In the genomic region with DNA sequence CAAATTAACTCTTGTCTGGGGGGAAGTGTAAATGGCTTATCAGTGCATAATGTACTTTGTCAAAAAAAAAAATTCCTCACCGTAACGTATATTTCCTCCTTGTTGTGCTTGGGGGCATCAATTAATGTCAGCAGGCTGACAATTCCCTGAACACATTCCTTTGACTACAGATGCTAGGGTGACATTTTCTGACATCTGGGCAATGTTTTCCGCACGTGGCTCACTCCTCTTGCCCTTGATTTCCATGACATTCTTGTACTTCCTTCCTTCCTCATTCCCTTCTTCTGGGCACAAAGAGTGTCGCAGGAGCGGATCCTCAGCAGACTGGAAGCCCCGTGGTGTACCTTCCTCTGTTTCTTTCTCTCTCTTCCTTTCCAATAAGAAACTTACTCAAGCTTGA, we compare ENCODE assay signal across 2 cellular contexts.
A peak's percentile ranks its signal among the peaks of the same experiment; 100 is the strongest.
TF ChIP-seq lines count a peak whose summit lies in the region.

No MANE protein-coding gene starts in this region.

TF ChIP-seq in SK-N-SH, 30 proteins besides CTCF, POLR2A, EP300 and RAD21 (continued from another document):
- TF ChIP-seq, protein P1, sequence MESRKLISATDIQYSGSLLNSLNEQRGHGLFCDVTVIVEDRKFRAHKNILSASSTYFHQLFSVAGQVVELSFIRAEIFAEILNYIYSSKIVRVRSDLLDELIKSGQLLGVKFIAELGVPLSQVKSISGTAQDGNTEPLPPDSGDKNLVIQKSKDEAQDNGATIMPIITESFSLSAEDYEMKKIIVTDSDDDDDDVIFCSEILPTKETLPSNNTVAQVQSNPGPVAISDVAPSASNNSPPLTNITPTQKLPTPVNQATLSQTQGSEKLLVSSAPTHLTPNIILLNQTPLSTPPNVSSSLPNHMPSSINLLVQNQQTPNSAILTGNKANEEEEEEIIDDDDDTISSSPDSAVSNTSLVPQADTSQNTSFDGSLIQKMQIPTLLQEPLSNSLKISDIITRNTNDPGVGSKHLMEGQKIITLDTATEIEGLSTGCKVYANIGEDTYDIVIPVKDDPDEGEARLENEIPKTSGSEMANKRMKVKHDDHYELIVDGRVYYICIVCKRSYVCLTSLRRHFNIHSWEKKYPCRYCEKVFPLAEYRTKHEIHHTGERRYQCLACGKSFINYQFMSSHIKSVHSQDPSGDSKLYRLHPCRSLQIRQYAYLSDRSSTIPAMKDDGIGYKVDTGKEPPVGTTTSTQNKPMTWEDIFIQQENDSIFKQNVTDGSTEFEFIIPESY (IDR thresholded peaks at IDR 0.05; ENCODE audit: borderline replicate concordance, low read depth): no peak
- TF ChIP-seq FOXM1 (IDR thresholded peaks at IDR 0.05; ENCODE audit: low read depth) (no peak), JUND (IDR thresholded peaks at IDR 0.05) (no peak), NFIC (IDR thresholded peaks at IDR 0.05; ENCODE audit: borderline replicate concordance) (no peak), FOXJ3 (CRISPR knock-in tag; IDR thresholded peaks at IDR 0.05) (no peak), GATA2 (CRISPR knock-in tag; IDR thresholded peaks at IDR 0.05) (peak; percentile 16; the same call in 1 of the 2 replicates), MXI1 (IDR thresholded peaks at IDR 0.05; ENCODE audit: low read depth, low read length) (no peak), RXRA (IDR thresholded peaks at IDR 0.05; ENCODE audit: borderline replicate concordance, low read depth) (no peak), MEF2A (IDR thresholded peaks at IDR 0.05; ENCODE audit: borderline replicate concordance, low read depth) (no peak), POLR2AphosphoS5 (IDR thresholded peaks at IDR 0.05; ENCODE audit: low read depth, low read length) (no peak), YY1 (IDR thresholded peaks at IDR 0.05; ENCODE audit: low read depth) (no peak), RFX5 (IDR thresholded peaks at IDR 0.05; ENCODE audit: low read length) (no peak)

TF ChIP-seq in SK-N-SH treated with all-trans-retinoic acid at 6 μM for 48 hours, 23 proteins besides CTCF, POLR2A, EP300 and RAD21 (continued from another document):
- TF ChIP-seq, protein P2, sequence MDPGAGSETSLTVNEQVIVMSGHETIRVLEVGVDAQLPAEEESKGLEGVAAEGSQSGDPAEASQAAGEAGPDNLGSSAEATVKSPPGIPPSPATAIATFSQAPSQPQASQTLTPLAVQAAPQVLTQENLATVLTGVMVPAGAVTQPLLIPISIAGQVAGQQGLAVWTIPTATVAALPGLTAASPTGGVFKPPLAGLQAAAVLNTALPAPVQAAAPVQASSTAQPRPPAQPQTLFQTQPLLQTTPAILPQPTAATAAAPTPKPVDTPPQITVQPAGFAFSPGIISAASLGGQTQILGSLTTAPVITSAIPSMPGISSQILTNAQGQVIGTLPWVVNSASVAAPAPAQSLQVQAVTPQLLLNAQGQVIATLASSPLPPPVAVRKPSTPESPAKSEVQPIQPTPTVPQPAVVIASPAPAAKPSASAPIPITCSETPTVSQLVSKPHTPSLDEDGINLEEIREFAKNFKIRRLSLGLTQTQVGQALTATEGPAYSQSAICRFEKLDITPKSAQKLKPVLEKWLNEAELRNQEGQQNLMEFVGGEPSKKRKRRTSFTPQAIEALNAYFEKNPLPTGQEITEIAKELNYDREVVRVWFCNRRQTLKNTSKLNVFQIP (CRISPR knock-in tag; IDR thresholded peaks at IDR 0.05; ENCODE audit: borderline replicate concordance, low read depth): no peak
- TF ChIP-seq TOX (CRISPR knock-in tag; IDR thresholded peaks at IDR 0.05; ENCODE audit: borderline replicate concordance): no peak
- TF ChIP-seq, protein P3, sequence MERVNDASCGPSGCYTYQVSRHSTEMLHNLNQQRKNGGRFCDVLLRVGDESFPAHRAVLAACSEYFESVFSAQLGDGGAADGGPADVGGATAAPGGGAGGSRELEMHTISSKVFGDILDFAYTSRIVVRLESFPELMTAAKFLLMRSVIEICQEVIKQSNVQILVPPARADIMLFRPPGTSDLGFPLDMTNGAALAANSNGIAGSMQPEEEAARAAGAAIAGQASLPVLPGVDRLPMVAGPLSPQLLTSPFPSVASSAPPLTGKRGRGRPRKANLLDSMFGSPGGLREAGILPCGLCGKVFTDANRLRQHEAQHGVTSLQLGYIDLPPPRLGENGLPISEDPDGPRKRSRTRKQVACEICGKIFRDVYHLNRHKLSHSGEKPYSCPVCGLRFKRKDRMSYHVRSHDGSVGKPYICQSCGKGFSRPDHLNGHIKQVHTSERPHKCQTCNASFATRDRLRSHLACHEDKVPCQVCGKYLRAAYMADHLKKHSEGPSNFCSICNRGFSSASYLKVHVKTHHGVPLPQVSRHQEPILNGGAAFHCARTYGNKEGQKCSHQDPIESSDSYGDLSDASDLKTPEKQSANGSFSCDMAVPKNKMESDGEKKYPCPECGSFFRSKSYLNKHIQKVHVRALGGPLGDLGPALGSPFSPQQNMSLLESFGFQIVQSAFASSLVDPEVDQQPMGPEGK (CRISPR knock-in tag; IDR thresholded peaks at IDR 0.05; ENCODE audit: borderline replicate concordance): no peak
